In the genomic region with DNA sequence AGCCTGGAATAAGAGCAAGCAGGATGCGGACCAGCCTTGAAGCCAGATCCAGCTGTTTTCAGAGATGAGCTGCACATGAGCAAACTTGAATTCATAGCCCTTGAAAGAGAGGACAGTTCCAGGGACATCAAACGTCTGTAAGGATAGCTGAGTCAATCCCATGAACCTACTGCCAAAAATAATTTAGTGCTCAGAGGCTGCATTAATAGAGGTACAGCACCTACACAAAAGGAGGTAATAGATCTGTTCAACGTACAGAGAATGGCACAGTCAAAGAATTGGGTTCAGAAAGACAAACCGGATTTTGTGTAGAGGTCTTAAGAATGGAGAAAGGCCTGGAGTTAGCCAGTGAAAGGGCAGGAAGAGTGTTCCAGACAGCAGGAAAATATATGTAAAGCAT, we compare ENCODE assay signal across 22 cellular contexts.
"Had no signal": no experiment of that assay in that cellular context is flagged by ENCODE, and none has a peak within 500 bp of the region (broad histone marks: within the 10 kb centered on the region; RNA-seq: fewer than 3 reads in every experiment).

No MANE protein-coding gene starts in this region.

- H3K4me3 ChIP-seq: MG63, SJSA1, SK-N-MC had no signal

- ATAC-seq: HepG2 had no signal

- H3K36me3 ChIP-seq: MG63, SJSA1 had no signal

- H3K27ac ChIP-seq: SJSA1, SK-N-MC had no signal

- H3K4me1 ChIP-seq: SJSA1 had no signal

- DNase-seq: IMR-90, Karpas-422, KG1, MG63, NCI-H1092, NCI-H1105 treated with DMSO at 0.1 percent for 48 hours, NCI-H1417 treated with DMSO at 0.1 percent for 48 hours, NCI-H146, NCI-H1694 treated with DMSO at 0.1 percent for 48 hours, NCI-H1930, NCI-H2081, NCI-H2107, NCI-H226, NCI-H446, NCI-H524 treated with DMSO at 0.1 percent for 48 hours, NCI-H774, Right ventricle myocardium superior, RPMI8226, SIG-M5 had no signal

- H3K9me3 ChIP-seq: MG63, SJSA1 had no signal
